ENCODE assay signal across 8 cellular contexts in genomic region chr11:124402326-124402922, GRCh38. TPM values are rescaled to one million over a fixed set of nuclear protein-coding genes. Genes with fewer than 3 reads are reported as not detected.
DNase-seq lines count a peak whose midpoint lies in the region; ATAC-seq, FAIRE-seq and TF ChIP-seq lines count a peak whose summit lies in the region.

No MANE protein-coding gene starts in this region.

- SMC1A ChIA-PET in GM12878 (lab: Charles Lee; ENCODE audit: uncharacterized antibody, unreplicated experiment): interaction anchor here (1.1 to 1.6 kb wide), 6 partner anchors 27 to 446 kb away, joined by 3 to 6 read pairs (median 3); no protein-coding TSS in a partner anchor

- H3K79me2 ChIP-seq in DOHH2 (ENCODE audit: control insufficient read depth, low read length) (no peaks in the 10 kb centered on the region), GM12878 (ENCODE audit: control insufficient read depth, insufficient read depth, low read length) (no peaks in the 10 kb centered on the region)

- H3K4me1 ChIP-seq in DOHH2 (ENCODE audit: control insufficient read depth, low read length) (peaks cover 7% of the 10 kb centered on the region), GM12878 (ENCODE audit: control insufficient read depth, insufficient read depth, low read length) (no peaks in the 10 kb centered on the region)

- no peaks in the 10 kb centered on the region for H3K9me3 ChIP-seq in DOHH2 (ENCODE audit: control insufficient read depth, insufficient read depth, low read length)
- H3K9me3 ChIP-seq in GM12878 (replicated peaks; ENCODE audit: control insufficient read depth, insufficient read depth, low read length): no peaks in the 10 kb centered on the region

- no peaks in the 10 kb centered on the region for H3F3A ChIP-seq in DOHH2 (ENCODE audit: control insufficient read depth, insufficient read depth)

- no peak overlapping the region for H3K9ac ChIP-seq in GM12878 (ENCODE audit: control insufficient read depth, insufficient read depth, low read length)

- H3K4me1 Mint-ChIP-seq in immature natural killer cell: peaks cover 0 to 2% of the 10 kb centered on the region in 2 donors

- no peak overlapping the region for H2AFZ ChIP-seq in GM12878 (ENCODE audit: control insufficient read depth, low read depth, low read length)

- H3K36me3 Mint-ChIP-seq in immature natural killer cell: no peaks in the 10 kb centered on the region

- H4K20me1 ChIP-seq in DOHH2 (ENCODE audit: control insufficient read depth, insufficient read depth, low read depth, low read length) (no peaks in the 10 kb centered on the region), GM12878 (ENCODE audit: control insufficient read depth, insufficient read depth) (no peaks in the 10 kb centered on the region)

- DNase-seq in GM19238 (ENCODE audit: insufficient read length, low spot score) (peak; percentile 16), RPMI8226 (peak; percentile 39), GM12878 (ENCODE audit: low read depth, low spot score) (no peak), immature natural killer cell (peak in 2 of 3 donors; percentile 9 to 19), NCI-H510A (lab: John Stamatoyannopoulos, UW) (no peak)
- peak; percentile 6 to 18 for DNase-seq in stimulated activated CD4-positive, alpha-beta T cell treated with anti-CD3 and anti-CD28 coated beads, Interleukin-1b, Interleukin-23, amount 100 ng/mL, for 4 hours (ENCODE audit: low read depth in 2 of 2)

- H3K36me3 ChIP-seq in DOHH2 (ENCODE audit: control insufficient read depth, low read length) (no peaks in the 10 kb centered on the region), GM12878 (ENCODE audit: control insufficient read depth in 2 of 2, insufficient read depth in 2 of 2, low read length in 1 of 2) (no peaks in the 10 kb centered on the region)

- in situ Hi-C loops in GM12878 (cut with MboI): loop anchor here (25.0 kb wide), 1 partner anchor 435 kb away; no protein-coding TSS in a partner anchor

- TF ChIP-seq EP300 in GM12878 (IDR thresholded peaks at IDR 0.05; ENCODE audit: borderline replicate concordance in 1 of 2, control insufficient read depth in 1 of 2, low read depth in 2 of 2, low read length in 2 of 2): no peak

- TF ChIP-seq CTCF in DOHH2 (IDR thresholded peaks at IDR 0.05; ENCODE audit: low read depth, low read length, poor library complexity, severe bottlenecking) (peak; percentile 70), GM12878 (IDR thresholded peaks at IDR 0.05 in 2 of 3, conservative IDR thresholded peaks at IDR 0.05 in 1 of 3; ENCODE audit: control insufficient read depth in 2 of 3, extremely low read depth in 1 of 3, insufficient read depth in 1 of 3, low read depth in 3 of 3, low read length in 3 of 3) (peak; percentile 72 to 85 (median 77))

- POLR2A ChIA-PET in GM12878 (lab: Charles Lee): no interaction called here

- CTCF ChIA-PET in GM12878 (lab: Yijun Ruan, JAX): interaction anchor here (0.7 to 2.4 kb wide), 26 partner anchors 9 to 598 kb away, joined by 3 to 18 read pairs (median 4); partner anchors contain the start of genes OR8B4 and TBRG1

- no peaks in the 10 kb centered on the region for H3K9me3 Mint-ChIP-seq in immature natural killer cell

- no peaks in the 10 kb centered on the region for H3K27me3 Mint-ChIP-seq in immature natural killer cell (ENCODE audit: low read depth in 3 of 3)

- no peaks in the 10 kb centered on the region for H3K9me2 ChIP-seq in DOHH2 (replicated peaks; ENCODE audit: control insufficient read depth, low read length)

- WGBS in GM12878 (ENCODE audit: insufficient coverage, insufficient replicate concordance, low lambda C conversion rate, missing lambda C conversion rate): 21% methylated on average over 8 of the region's 8 CpGs

- intact Hi-C loops in GM12878 (cut with micrococcal nuclease; ENCODE audit: unreplicated experiment): loop anchor here (1.0 to 5.0 kb wide), 2 partner anchors 331 to 465 kb away; partner anchors contain the start of gene ROBO3

- H3K27me3 ChIP-seq in DOHH2 (ENCODE audit: control insufficient read depth, low read length): peaks cover 5% of the 10 kb centered on the region
- 0 out of 4 replicates have a peak, but pooled peaks cover 0 to 2% of the 10 kb centered on the region in 2 experiments for H3K27me3 ChIP-seq in GM12878 (replicated peaks in 1 of 2; ENCODE audit: control insufficient read depth in 2 of 2, insufficient read depth in 2 of 2, low read length in 1 of 2)

- no peak overlapping the region for H3K4me3 Mint-ChIP-seq in immature natural killer cell

- TF ChIP-seq POLR2A in GM12878 (IDR thresholded peaks at IDR 0.05; ENCODE audit: low read depth, low read length): no peak

- H3K4me3 ChIP-seq in DOHH2 (ENCODE audit: low read length) (no peak overlapping the region), GM12878 (no peak overlapping the region)

- RAD21 ChIA-PET in GM12878 (lab: Charles Lee; ENCODE audit: unreplicated experiment): interaction anchor here (0.6 kb wide), 1 partner anchor 627 kb away, joined by 3 read pairs; no protein-coding TSS in a partner anchor

- FAIRE-seq in GM12878 (lab: Jason Lieb, UNC): peak; percentile 71

- H3K27ac ChIP-seq in DOHH2 (ENCODE audit: low read depth, low read length) (no peak overlapping the region), GM12878 (ENCODE audit: control insufficient read depth, insufficient read depth) (no peak overlapping the region)

- H3K4me2 ChIP-seq in DOHH2 (ENCODE audit: low read length) (no peak overlapping the region), GM12878 (ENCODE audit: control insufficient read depth, insufficient read depth) (no peak overlapping the region)

- TF ChIP-seq RAD21 in GM12878 (IDR thresholded peaks at IDR 0.05; ENCODE audit: insufficient read depth, low read depth, low read length): peak; percentile 48

- H3K27ac Mint-ChIP-seq in immature natural killer cell: no peak overlapping the region

- ATAC-seq in HG03342 (IDR thresholded peaks at IDR 0.05; ENCODE audit: unreplicated experiment) (peak; percentile 96), GM12878 (peak; percentile 96)

- no TSS peak for BruUV-seq in GM12878 (replicated peaks; lab: Mats Ljungman, UMichigan)

RNA-seq across cellular contexts. Expression of gene OR8B3, which starts 3.6 kb away (rescaled TPM):
- not detected in 2 replicates for total RNA-seq in GM12878 (2013; cell fraction: nucleolus; rRNA removed)
- total RNA-seq in GM12878 (2014; rRNA removed) (not detected in 2 replicates), GM12878 (2014; rRNA removed; fragmentation: Illumina TruSeq; extraction: Trizol) (not detected in 2 replicates), GM12878 (2021) (not detected in 2 replicates)
- polyA plus RNA-seq in GM12878 (2011; ENCODE audit: low read depth): not detected
- polyA plus RNA-seq in GM12878 (2011; rRNA removed) (not detected in 2 replicates), GM12878 (2014; fragmentation: Illumina TruSeq; extraction: Trizol) (not detected in 2 replicates), GM12878 (2014; fragmentation: Nextera tagmentation; extraction: Ambion mirVana) (not detected), GM12878 (2014; rRNA removed) (not detected in 2 replicates), GM12878 (2016; fragmentation: Nextera tagmentation; extraction: Ambion mirVana) (not detected), immature natural killer cell (not detected)
- polyA plus RNA-seq in GM12878 (2011; cell fraction: cytosol; rRNA removed): not detected in 2 replicates
- not detected in 2 replicates for polyA plus RNA-seq in GM12878 (2011; cell fraction: nucleus; rRNA removed)
- polyA plus RNA-seq in GM12878 (2012): not detected in 2 replicates
- polyA minus RNA-seq in GM12878 (2011; rRNA and poly(A)+ RNA removed): not detected in 2 replicates
- not detected in 2 replicates for polyA minus RNA-seq in GM12878 (2011; cell fraction: cytosol; rRNA and poly(A)+ RNA removed)
- polyA minus RNA-seq in GM12878 (2011; cell fraction: nucleus; rRNA and poly(A)+ RNA removed): not detected in 2 replicates

RNA-seq across cellular contexts. Expression of gene OR8B2, which starts 18.1 kb away (rescaled TPM):
- total RNA-seq in GM12878 (2013; cell fraction: nucleolus; rRNA removed): not detected in 2 replicates
- total RNA-seq in GM12878 (2014; rRNA removed): not detected in 2 replicates
- total RNA-seq in GM12878 (2014; rRNA removed; fragmentation: Illumina TruSeq; extraction: Trizol): not detected in 2 replicates
- not detected in 2 replicates for total RNA-seq in GM12878 (2021)
- polyA plus RNA-seq in GM12878 (2011; ENCODE audit: low read depth): not detected
- not detected in 2 replicates for polyA plus RNA-seq in GM12878 (2011; rRNA removed)
- not detected in 2 replicates for polyA plus RNA-seq in GM12878 (2011; cell fraction: cytosol; rRNA removed)
- polyA plus RNA-seq in GM12878 (2011; cell fraction: nucleus; rRNA removed): not detected in 2 replicates
- polyA plus RNA-seq in GM12878 (2012): not detected in 2 replicates
- polyA plus RNA-seq in GM12878 (2014; fragmentation: Illumina TruSeq; extraction: Trizol): not detected in 2 replicates
- polyA plus RNA-seq in GM12878 (2014; fragmentation: Nextera tagmentation; extraction: Ambion mirVana): not detected
- not detected in 2 replicates for polyA plus RNA-seq in GM12878 (2014; rRNA removed)
- not detected for polyA plus RNA-seq in GM12878 (2016; fragmentation: Nextera tagmentation; extraction: Ambion mirVana)
- polyA minus RNA-seq in GM12878 (2011; rRNA and poly(A)+ RNA removed): not detected in 2 replicates
- polyA minus RNA-seq in GM12878 (2011; cell fraction: cytosol; rRNA and poly(A)+ RNA removed): not detected in 2 replicates
- not detected in 2 replicates for polyA minus RNA-seq in GM12878 (2011; cell fraction: nucleus; rRNA and poly(A)+ RNA removed)
- polyA plus RNA-seq in immature natural killer cell: not detected

RNA-seq across cellular contexts. Expression of gene OR8B4, which starts 22.2 kb away (rescaled TPM):
- not detected in 2 replicates for total RNA-seq in GM12878 (2013; cell fraction: nucleolus; rRNA removed)
- total RNA-seq in GM12878 (2014; rRNA removed) (not detected in 2 replicates), GM12878 (2014; rRNA removed; fragmentation: Illumina TruSeq; extraction: Trizol) (not detected in 2 replicates), GM12878 (2021) (not detected in 2 replicates)
- polyA plus RNA-seq in GM12878 (2011; ENCODE audit: low read depth): not detected
- polyA plus RNA-seq in GM12878 (2011; rRNA removed) (not detected in 2 replicates), GM12878 (2014; fragmentation: Illumina TruSeq; extraction: Trizol) (not detected in 2 replicates), GM12878 (2014; fragmentation: Nextera tagmentation; extraction: Ambion mirVana) (not detected), GM12878 (2014; rRNA removed) (not detected in 2 replicates), GM12878 (2016; fragmentation: Nextera tagmentation; extraction: Ambion mirVana) (not detected), immature natural killer cell (not detected)
- not detected in 2 replicates for polyA plus RNA-seq in GM12878 (2011; cell fraction: cytosol; rRNA removed)
- not detected in 2 replicates for polyA plus RNA-seq in GM12878 (2011; cell fraction: nucleus; rRNA removed)
- polyA plus RNA-seq in GM12878 (2012): not detected in 2 replicates
- polyA minus RNA-seq in GM12878 (2011; rRNA and poly(A)+ RNA removed): not detected in 2 replicates
- not detected in 2 replicates for polyA minus RNA-seq in GM12878 (2011; cell fraction: cytosol; rRNA and poly(A)+ RNA removed)
- not detected in 2 replicates for polyA minus RNA-seq in GM12878 (2011; cell fraction: nucleus; rRNA and poly(A)+ RNA removed)

RNA-seq across cellular contexts. Expression of gene OR8B8, which starts 43.1 kb away (rescaled TPM):
- not detected in 2 replicates for total RNA-seq in GM12878 (2013; cell fraction: nucleolus; rRNA removed)
- total RNA-seq in GM12878 (2014; rRNA removed) (not detected in 2 replicates), GM12878 (2014; rRNA removed; fragmentation: Illumina TruSeq; extraction: Trizol) (not detected in 2 replicates), GM12878 (2021) (not detected in 2 replicates)
- not detected for polyA plus RNA-seq in GM12878 (2011; ENCODE audit: low read depth)
- polyA plus RNA-seq in GM12878 (2011; rRNA removed) (not detected in 2 replicates), GM12878 (2014; fragmentation: Illumina TruSeq; extraction: Trizol) (not detected in 2 replicates), GM12878 (2014; fragmentation: Nextera tagmentation; extraction: Ambion mirVana) (not detected), GM12878 (2014; rRNA removed) (not detected in 2 replicates), GM12878 (2016; fragmentation: Nextera tagmentation; extraction: Ambion mirVana) (not detected), immature natural killer cell (not detected)
- polyA plus RNA-seq in GM12878 (2011; cell fraction: cytosol; rRNA removed): not detected in 2 replicates
- not detected in 2 replicates for polyA plus RNA-seq in GM12878 (2011; cell fraction: nucleus; rRNA removed)
- not detected in 2 replicates for polyA plus RNA-seq in GM12878 (2012)
- not detected in 2 replicates for polyA minus RNA-seq in GM12878 (2011; rRNA and poly(A)+ RNA removed)
- polyA minus RNA-seq in GM12878 (2011; cell fraction: cytosol; rRNA and poly(A)+ RNA removed): not detected in 2 replicates
- polyA minus RNA-seq in GM12878 (2011; cell fraction: nucleus; rRNA and poly(A)+ RNA removed): not detected in 2 replicates

Comparison
In these comparisons a context has a peak if more than half of its experiments do, and no peak if none do; other contexts are left out.
1. DNase-seq: peak in GM19238 (single experiment), RPMI8226 (single experiment), immature natural killer cell (2 of 3) and stimulated activated CD4-positive, alpha-beta T cell treated with anti-CD3 and anti-CD28 coated beads, Interleukin-1b, Interleukin-23, amount 100 ng/mL, for 4 hours (2 of 2); none in GM12878 (single experiment) and NCI-H510A (single experiment).